ENCODE assay signal across 33 cellular contexts in genomic region chr7:16542401-16542800, GRCh38. TPM values are rescaled to one million over a fixed set of nuclear protein-coding genes. Genes with fewer than 3 reads are reported as not detected.
"Had no signal": no experiment of that assay in that cellular context is flagged by ENCODE, and none has a peak within 500 bp of the region (broad histone marks: within the 10 kb centered on the region; RNA-seq: fewer than 3 reads in every experiment).

No MANE protein-coding gene starts in this region.

- H3K27me3 Mint-ChIP-seq: naive B cell had no signal

- H3K9me3 ChIP-seq: esophagus squamous epithelium, gastrocnemius medialis, heart right ventricle, left lung, lower lobe of right lung had no signal

- H3K4me1 Mint-ChIP-seq: naive thymus-derived CD8-positive, alpha-beta T cell had no signal

- H3K4me3 Mint-ChIP-seq: naive B cell; naive thymus-derived CD8-positive, alpha-beta T cell had no signal

- H3K4me3 ChIP-seq: coronary artery, dorsolateral prefrontal cortex, esophagus squamous epithelium, gastrocnemius medialis, heart right ventricle, left lung, lower lobe of right lung had no signal

- H3K36me3 Mint-ChIP-seq: naive thymus-derived CD8-positive, alpha-beta T cell had no signal

- H3K27me3 ChIP-seq: dorsolateral prefrontal cortex, esophagus squamous epithelium, gastrocnemius medialis, heart right ventricle, left lung had no signal

- H3K27ac Mint-ChIP-seq: naive thymus-derived CD8-positive, alpha-beta T cell had no signal

- H3K36me3 ChIP-seq: esophagus squamous epithelium, gastrocnemius medialis, heart right ventricle, left lung, lower lobe of right lung had no signal

- DNase-seq: dermis blood vessel endothelial cell; dorsolateral prefrontal cortex; effector CD4-positive, alpha-beta T cell; effector memory CD4-positive, alpha-beta T cell; erythroblast; esophagus squamous epithelium; foreskin fibroblast; foreskin melanocyte; gastrocnemius medialis; glutamatergic neuron; head of caudate nucleus; heart right ventricle; hippocampal formation; left cardiac atrium; left lung; left ventricle myocardium superior; lower lobe of right lung; mesenchymal stem cell; midbrain; naive B cell; naive thymus-derived CD8-positive, alpha-beta T cell had no signal

- ATAC-seq: esophagus mucosa; gastrocnemius medialis; heart right ventricle; left cardiac atrium; left lung; left ventricle myocardium superior; lower lobe of right lung; naive thymus-derived CD8-positive, alpha-beta T cell had no signal

- FAIRE-seq: endometrium, islet of Langerhans, keratinocyte had no signal

- H3K4me1 ChIP-seq: esophagus squamous epithelium, gastrocnemius medialis, heart right ventricle, left lung, lower lobe of right lung had no signal

- H3K27ac ChIP-seq: coronary artery, dorsolateral prefrontal cortex, epithelial cell of prostate, esophagus squamous epithelium, gastrocnemius medialis, heart right ventricle, left lung, lower lobe of right lung had no signal

RNA-seq across cellular contexts. Expression of gene LRRC72, which starts 15.8 kb away (rescaled TPM):
- total RNA-seq: dermis blood vessel endothelial cell; dorsolateral prefrontal cortex; esophagus mucosa; esophagus squamous epithelium; gastrocnemius medialis; glomerular endothelial cell; heart right ventricle; kidney epithelial cell; left cardiac atrium; left lung; left ventricle myocardium superior; lower leg skin; lower lobe of right lung; lung microvascular endothelial cell; mononuclear cell; myocyte; naive thymus-derived CD8-positive, alpha-beta T cell had no signal
- polyA plus RNA-seq: heart right ventricle; keratinocyte; naive thymus-derived CD8-positive, alpha-beta T cell had no signal
